13 cellular contexts compared by ENCODE assay signal in genomic region chr3:112013784-112014143, GRCh38. TPM values are rescaled to one million over a fixed set of nuclear protein-coding genes. Genes with fewer than 3 reads are reported as not detected.
DNase-seq lines count a peak whose midpoint lies in the region; ATAC-seq and TF ChIP-seq lines count a peak whose summit lies in the region.
"Had no signal": no experiment of that assay in that cellular context is flagged by ENCODE, and none has a peak within 500 bp of the region (broad histone marks: within the 10 kb centered on the region; RNA-seq: fewer than 3 reads in every experiment).

No MANE protein-coding gene starts in this region.

- no peaks in the 10 kb centered on the region for H3K27me3 Mint-ChIP-seq in CD4-positive, alpha-beta T cell
- H3K27me3 Mint-ChIP-seq: activated naive CD8-positive, alpha-beta T cell treated with anti-CD3 and anti-CD28 coated beads, Interleukin-2, amount 10 ng/mL, durations not matched to agents 7 days and 5 days; memory B cell had no signal

- in situ Hi-C loops in ACHN (cut with HindIII; ENCODE audit: low pct_ligation_motif_present, low pct_unique_long_range_greater_than_20kb, low sequenced_read_pairs): no loop called here

- H3K27ac Mint-ChIP-seq in CD4-positive, alpha-beta T cell: no peak overlapping the region
- H3K27ac Mint-ChIP-seq: activated naive CD8-positive, alpha-beta T cell treated with anti-CD3 and anti-CD28 coated beads, Interleukin-2, amount 10 ng/mL, durations not matched to agents 7 days and 5 days; memory B cell had no signal

- H3K27me3 ChIP-seq in CD4-positive, alpha-beta T cell (ENCODE audit: control insufficient read depth, insufficient read depth, low read length): no peaks in the 10 kb centered on the region
- H3K27me3 ChIP-seq: BLaER1 treated with 17β-estradiol and CSF1 and Interleukin-3, amounts not matched to agents 10 nM and 100 nM; right lobe of liver had no signal

- CTCF ChIA-PET in CD4-positive, alpha-beta T cell (lab: Charles Lee): interaction anchor here (0.7 to 2.3 kb wide), 21 partner anchors 9 to 345 kb away, joined by 3 to 23 read pairs (median 4); partner anchors contain the start of gene ABHD10

- ATAC-seq in CD4-positive, alpha-beta T cell (ENCODE audit: poor library complexity): no peak
- ATAC-seq in GM19463 (IDR thresholded peaks at IDR 0.05; ENCODE audit: unreplicated experiment): peak; percentile 28
- peak; percentile 21 for ATAC-seq in HG03135 (IDR thresholded peaks at IDR 0.05; ENCODE audit: unreplicated experiment)

- no peak for DNase-seq in CD4-positive, alpha-beta T cell
- no peak for DNase-seq in coronary artery (ENCODE audit: low spot score)
- DNase-seq in D341Med (ENCODE audit: low spot score): no peak
- DNase-seq in stimulated activated naive CD4-positive, alpha-beta T cell (lab: John Stamatoyannopoulos, UW): no peak
- DNase-seq in C1 segment of cervical spinal cord (lab: John Stamatoyannopoulos, UW): no peak
- no peak for DNase-seq in ACHN

- H3K9me3 Mint-ChIP-seq in CD4-positive, alpha-beta T cell: no peaks in the 10 kb centered on the region
- H3K9me3 Mint-ChIP-seq: activated naive CD8-positive, alpha-beta T cell treated with anti-CD3 and anti-CD28 coated beads, Interleukin-2, amount 10 ng/mL, durations not matched to agents 7 days and 5 days; memory B cell had no signal

- intact Hi-C loops in CD4-positive, alpha-beta T cell (cut with DNase I, micrococcal nuclease): loop anchor here (1.0 to 5.0 kb wide), 4 partner anchors 17 to 296 kb away; partner anchors contain the start of gene ABHD10 (in 1 of the 2)

- no peaks in the 10 kb centered on the region for H3K36me3 Mint-ChIP-seq in CD4-positive, alpha-beta T cell (ENCODE audit: low read depth)
- H3K36me3 Mint-ChIP-seq: activated naive CD8-positive, alpha-beta T cell treated with anti-CD3 and anti-CD28 coated beads, Interleukin-2, amount 10 ng/mL, durations not matched to agents 7 days and 5 days; memory B cell had no signal

- peak overlapping the region; percentile 42 for H3K4me3 ChIP-seq in coronary artery
- H3K4me3 ChIP-seq: BLaER1 treated with 17β-estradiol and CSF1 and Interleukin-3, amounts not matched to agents 10 nM and 100 nM; right lobe of liver had no signal

- POLR2A ChIA-PET in CD4-positive, alpha-beta T cell (lab: Charles Lee): interaction anchor here (0.8 to 1.5 kb wide), 5 partner anchors 11 to 346 kb away, joined by 3 to 15 read pairs (median 4); partner anchors contain the start of gene ABHD10

- H3K9me3 ChIP-seq in CD4-positive, alpha-beta T cell (ENCODE audit: control insufficient read depth, low read length): no peaks in the 10 kb centered on the region
- H3K9me3 ChIP-seq: right lobe of liver had no signal

- TF ChIP-seq CTCF in CD4-positive, alpha-beta T cell (IDR thresholded peaks at IDR 0.05): peak; percentile 6
- no peak for TF ChIP-seq CTCF in coronary artery (IDR thresholded peaks at IDR 0.05)

- H3K4me1 Mint-ChIP-seq in CD4-positive, alpha-beta T cell (ENCODE audit: low read depth): peaks cover 10% of the 10 kb centered on the region

- no peak overlapping the region for H3K4me3 Mint-ChIP-seq in CD4-positive, alpha-beta T cell
- H3K4me3 Mint-ChIP-seq: activated naive CD8-positive, alpha-beta T cell treated with anti-CD3 and anti-CD28 coated beads, Interleukin-2, amount 10 ng/mL, durations not matched to agents 7 days and 5 days had no signal

- H3K27ac ChIP-seq in CD4-positive, alpha-beta T cell (ENCODE audit: low read depth, low read length): no peak overlapping the region
- no peak overlapping the region for H3K27ac ChIP-seq in coronary artery
- H3K27ac ChIP-seq: BLaER1 treated with 17β-estradiol and CSF1 and Interleukin-3, amounts not matched to agents 10 nM and 100 nM; right lobe of liver had no signal

RNA-seq across cellular contexts. Expression of gene TAGLN3, which starts 15.0 kb away (rescaled TPM):
- total RNA-seq in CD4-positive, alpha-beta T cell: under 1 TPM in 1 of 2 experiments, not detected in 1; 0.28 TPM
- total RNA-seq: activated naive CD8-positive, alpha-beta T cell treated with anti-CD3 and anti-CD28 coated beads, Interleukin-2, amount 10 ng/mL, durations not matched to agents 7 days and 5 days; right lobe of liver had no signal

RNA-seq across cellular contexts. Expression of gene TMPRSS7, which starts 20.8 kb away (rescaled TPM):
- total RNA-seq in CD4-positive, alpha-beta T cell: under 1 TPM in 1 of 2 experiments, not detected in 1; 0.14 TPM
- total RNA-seq: activated naive CD8-positive, alpha-beta T cell treated with anti-CD3 and anti-CD28 coated beads, Interleukin-2, amount 10 ng/mL, durations not matched to agents 7 days and 5 days; H1; right lobe of liver had no signal

RNA-seq across cellular contexts. Expression of gene ABHD10, which starts 34.9 kb away (rescaled TPM):
- total RNA-seq in CD4-positive, alpha-beta T cell: 10 to 100 TPM; 28.2 to 32.5 TPM
